ENCODE assay signal across 16 cellular contexts in genomic region chr6:10479939-10480700, GRCh38. TPM values are rescaled to one million over a fixed set of nuclear protein-coding genes. Genes with fewer than 3 reads are reported as not detected.
A peak's percentile ranks its signal among the peaks of the same experiment; 100 is the strongest.
DNase-seq lines count a peak whose midpoint lies in the region; ATAC-seq and TF ChIP-seq lines count a peak whose summit lies in the region.
"Had no signal": no experiment of that assay in that cellular context is flagged by ENCODE, and none has a peak within 500 bp of the region (broad histone marks: within the 10 kb centered on the region; RNA-seq: fewer than 3 reads in every experiment).

No MANE protein-coding gene starts in this region.

- no peak for ATAC-seq in naive thymus-derived CD8-positive, alpha-beta T cell
- ATAC-seq: Panc1, Right ventricle myocardium inferior had no signal

- H3K27ac ChIP-seq in brain microvascular endothelial cell, result no peak overlapping the region

- in situ Hi-C loops in HAP-1 (cut with MboI; ENCODE audit: low sequenced_read_pairs) (loop anchor here (25.0 kb wide), 2 partner anchors 307 to 582 kb away; no protein-coding TSS in a partner anchor), SK-MEL-5 (cut with HindIII; ENCODE audit: low pct_unique_long_range_greater_than_20kb, low sequenced_read_pairs) (no loop called here), brain microvascular endothelial cell (cut with HindIII; ENCODE audit: low pct_ligation_motif_present, low sequenced_read_pairs) (no loop called here)

- no peak overlapping the region for H3K4me3 ChIP-seq in HAP-1
- no peak overlapping the region for H3K4me3 ChIP-seq in fibroblast of pulmonary artery (replicated peaks; ENCODE audit: low read depth, low read length)
- H3K4me3 ChIP-seq in brain microvascular endothelial cell (ENCODE audit: low read depth, low read length), result no peak overlapping the region

- H3K4me1 Mint-ChIP-seq in type B pancreatic cell (ENCODE audit: unreplicated experiment), result no peaks in the 10 kb centered on the region
- H3K4me1 Mint-ChIP-seq in naive thymus-derived CD8-positive, alpha-beta T cell, result no peaks in the 10 kb centered on the region

- no peaks in the 10 kb centered on the region for H3K36me3 Mint-ChIP-seq in type B pancreatic cell
- H3K36me3 Mint-ChIP-seq in naive thymus-derived CD8-positive, alpha-beta T cell, result no peaks in the 10 kb centered on the region

- no peak for TF ChIP-seq CTCF in fibroblast of pulmonary artery (IDR thresholded peaks at IDR 0.05; ENCODE audit: low read length, missing control alignments)
- TF ChIP-seq CTCF in type B pancreatic cell (conservative IDR thresholded peaks at IDR 0.05), result no peak
- no peak for TF ChIP-seq CTCF in brain microvascular endothelial cell (IDR thresholded peaks at IDR 0.05; ENCODE audit: low read depth, low read length, missing control alignments)

- H3K36me3 ChIP-seq in HAP-1 (replicated peaks) (no peaks in the 10 kb centered on the region), brain microvascular endothelial cell (replicated peaks) (no peaks in the 10 kb centered on the region)

- DNase-seq in HAP-1 (ENCODE audit: low spot score in 2 of 2) (peak; percentile 57 to 68), SK-MEL-5 (ENCODE audit: low read depth, low spot score) (peak; percentile 48), fibroblast of pulmonary artery (ENCODE audit: low read depth) (peak; percentile 13), type B pancreatic cell (ENCODE audit: extremely low spot score, unreplicated experiment) (no peak), brain microvascular endothelial cell (no peak), DMS 273 treated with DMSO at 0.1 percent for 48 hours (lab: John Stamatoyannopoulos, UW) (no peak)
- no peak for DNase-seq in naive thymus-derived CD8-positive, alpha-beta T cell
- DNase-seq: COR-L47, HCEC 1CT, NCI-H1436, NCI-H2029, NCI-H2171, NCI-H510A, NCI-H82 had no signal

- no peak overlapping the region for H3K4me3 Mint-ChIP-seq in type B pancreatic cell
- no peak overlapping the region for H3K4me3 Mint-ChIP-seq in naive thymus-derived CD8-positive, alpha-beta T cell

- H3K9me3 ChIP-seq in HAP-1, result no peaks in the 10 kb centered on the region

- POLR2A ChIA-PET in naive thymus-derived CD8-positive, alpha-beta T cell (lab: Charles Lee), result no interaction called here

- H3K4me1 ChIP-seq in HAP-1, result peaks cover 13% of the 10 kb centered on the region

- peak overlapping the region; percentile 57 for H3K27ac Mint-ChIP-seq in type B pancreatic cell
- peak overlapping the region in 1 of 10 donors; percentile 47 for H3K27ac Mint-ChIP-seq in naive thymus-derived CD8-positive, alpha-beta T cell

- H3K27me3 ChIP-seq in HAP-1 (ENCODE audit: low read depth) (no peaks in the 10 kb centered on the region), brain microvascular endothelial cell (replicated peaks) (no peaks in the 10 kb centered on the region)

- H3K27me3 Mint-ChIP-seq in type B pancreatic cell, result no peaks in the 10 kb centered on the region
- peaks cover 2 to 28% (median 15%) of the 10 kb centered on the region in 5 donors for H3K27me3 Mint-ChIP-seq in naive thymus-derived CD8-positive, alpha-beta T cell

- no peaks in the 10 kb centered on the region for H3K9me3 Mint-ChIP-seq in type B pancreatic cell
- peaks cover 0 to 2% (median 0%) of the 10 kb centered on the region in 9 donors for H3K9me3 Mint-ChIP-seq in naive thymus-derived CD8-positive, alpha-beta T cell

RNA-seq across cellular contexts. Expression of gene GCNT2, which starts 41.0 kb away (rescaled TPM):
- total RNA-seq in SK-MEL-5 (2014; rRNA removed; shearing (Covaris generic)), result 38.6 and 39.8 TPM in 2 replicates
- polyA plus RNA-seq in SK-MEL-5 (2015; cell fraction: cytosol; rRNA removed), result 13.1 and 17.0 TPM in 2 replicates
- polyA plus RNA-seq in SK-MEL-5 (2015; cell fraction: nucleus; rRNA removed), result 12.4 and 15.6 TPM in 2 replicates
- 21.2 and 21.6 TPM in 2 replicates for total RNA-seq in type B pancreatic cell (ENCODE audit: low replicate concordance)
- 1 to 10 TPM; 3.9 to 4.6 TPM for total RNA-seq in naive thymus-derived CD8-positive, alpha-beta T cell
- 1 to 10 TPM in 2 of 3 donors, under 1 TPM in 1; 0.85 to 1.8 (median 1.3) TPM for polyA plus RNA-seq in naive thymus-derived CD8-positive, alpha-beta T cell

Comparison
In these comparisons a context has a peak if more than half of its experiments do, and no peak if none do; other contexts are left out.
1. DNase-seq: peak in HAP-1 (2 of 2), SK-MEL-5 (single experiment) and fibroblast of pulmonary artery (single experiment); none in type B pancreatic cell (single experiment), naive thymus-derived CD8-positive, alpha-beta T cell (0 of 10), brain microvascular endothelial cell (single experiment) and DMS 273 treated with DMSO at 0.1 percent for 48 hours (single experiment).